18 cellular contexts compared by ENCODE assay signal in the genomic region with DNA sequence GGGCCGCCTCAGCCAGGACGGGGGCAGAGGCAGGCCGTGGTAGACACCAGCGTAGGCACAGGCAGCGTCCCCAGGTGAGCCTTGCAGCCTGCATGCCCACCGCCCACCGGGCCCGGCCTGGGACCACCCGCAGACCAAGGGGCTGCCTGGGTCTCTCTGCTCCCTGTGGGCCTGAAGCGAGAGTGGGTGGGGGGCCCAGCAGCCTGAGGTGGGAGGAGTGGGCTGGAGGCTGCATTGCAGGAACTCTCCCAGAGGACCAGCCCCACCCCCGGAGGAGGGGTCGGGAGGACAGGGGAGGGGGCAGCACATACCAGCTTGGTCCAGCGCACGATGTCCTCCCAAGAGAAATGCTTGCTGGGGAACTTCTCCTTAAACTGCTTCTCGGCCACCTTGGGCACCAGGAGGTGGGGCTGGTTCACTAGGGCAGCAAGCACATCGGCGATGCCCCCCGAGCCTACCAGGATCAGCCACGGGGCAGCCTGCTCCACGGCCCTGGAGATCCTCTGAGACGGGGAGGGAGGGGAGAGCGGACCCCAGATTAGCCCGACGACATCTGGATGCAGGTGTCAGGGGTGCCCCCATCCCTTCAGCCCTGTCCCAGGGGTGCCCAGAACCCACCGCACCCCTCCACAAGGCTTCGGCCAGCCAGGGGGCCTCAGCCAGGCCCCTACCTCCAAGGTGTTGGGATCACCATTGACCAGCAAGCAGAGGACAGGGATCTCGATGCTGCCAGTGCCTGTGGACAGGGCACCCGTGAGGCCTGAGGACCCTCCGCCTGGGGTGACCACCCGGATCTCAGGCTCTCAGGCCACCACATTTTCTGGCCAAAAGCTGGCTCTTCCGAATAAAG. TPM values are rescaled to one million over a fixed set of nuclear protein-coding genes. Genes with fewer than 3 reads are reported as not detected.
DNase-seq lines count a peak whose midpoint lies in the region; ATAC-seq and TF ChIP-seq lines count a peak whose summit lies in the region.
"Had no signal": no experiment of that assay in that cellular context is flagged by ENCODE, and none has a peak within 500 bp of the region (broad histone marks: within the 10 kb centered on the region; RNA-seq: fewer than 3 reads in every experiment).

No MANE protein-coding gene starts in this region.

- ATAC-seq in Right ventricle myocardium superior (ENCODE audit: poor library complexity) = no peak
- no peak for ATAC-seq in right cardiac atrium
- no peak for ATAC-seq in activated T-helper 17 cell treated with anti-CD3 and anti-CD28 coated beads, Interleukin-2, amount 50 U/mL, for 72 hours (replicated peaks)
- ATAC-seq: GM23338, K562 had no signal

- no peak overlapping the region for H3K4me3 Mint-ChIP-seq in activated T-helper 17 cell treated with anti-CD3 and anti-CD28 coated beads, Interleukin-2, amount 50 U/mL, for 72 hours
- H3K4me3 Mint-ChIP-seq: CD4-positive, alpha-beta memory T cell; GM23338; H9 had no signal

- H2BK15ac ChIP-seq in neuronal stem cell (ENCODE audit: low read length) = peak overlapping the region; percentile 100

- H3K27me3 Mint-ChIP-seq in activated T-helper 17 cell treated with anti-CD3 and anti-CD28 coated beads, Interleukin-2, amount 50 U/mL, for 72 hours = no peaks in the 10 kb centered on the region
- H3K27me3 Mint-ChIP-seq: CD4-positive, alpha-beta memory T cell had no signal

- H3K18ac ChIP-seq in neuronal stem cell (ENCODE audit: low read length) = peak overlapping the region; percentile 71

- no peaks in the 10 kb centered on the region for H3K4me1 Mint-ChIP-seq in activated T-helper 17 cell treated with anti-CD3 and anti-CD28 coated beads, Interleukin-2, amount 50 U/mL, for 72 hours
- H3K4me1 Mint-ChIP-seq: H9 had no signal

- no peak overlapping the region for H3K27ac Mint-ChIP-seq in activated T-helper 17 cell treated with anti-CD3 and anti-CD28 coated beads, Interleukin-2, amount 50 U/mL, for 72 hours
- H3K27ac Mint-ChIP-seq: CD4-positive, alpha-beta memory T cell; GM23338; H9 had no signal

- H3K4me1 ChIP-seq in right atrium auricular region = peaks cover 0 to 14% of the 10 kb centered on the region in 2 donors
- H3K4me1 ChIP-seq in BLaER1 treated with 17β-estradiol and CSF1 and Interleukin-3, amounts not matched to agents 10 nM and 100 nM = peaks cover 8 to 49% (median 35%) of the 10 kb centered on the region in 10 experiments; a peak in 17 of 20 replicates
- H3K4me1 ChIP-seq in right cardiac atrium (ENCODE audit: control insufficient read depth, insufficient read depth, low read length) = no peaks in the 10 kb centered on the region
- H3K4me1 ChIP-seq in neuronal stem cell (ENCODE audit: control insufficient read depth in 2 of 2, insufficient read depth in 1 of 2, low read depth in 1 of 2, low read length in 2 of 2) = peaks cover 4 to 10% of the 10 kb centered on the region in 2 donors

- DNase-seq in Right ventricle myocardium superior (peak; percentile 30), right atrium auricular region (ENCODE audit: low spot score) (no peak), right cardiac atrium (peak in 2 of 3 donors; percentile 47 to 60), neuronal stem cell (ENCODE audit: low spot score) (no peak), NCI-H2227 treated with DMSO at 0.1 percent for 48 hours (lab: John Stamatoyannopoulos, UW) (no peak)
- DNase-seq: 8988T; ACHN; CD4-positive, alpha-beta memory T cell; COR-L47; DMS153; DMS79 treated with DMSO at 0.1 percent for 48 hours; EL; H9 had no signal

- intact Hi-C loops in Right ventricle myocardium superior (cut with DNase I) = no loop called here
- intact Hi-C loops in right cardiac atrium (cut with DNase I) = loop anchor here in 1 of 4 donors (2.0 kb wide), 1 partner anchor 113 kb away; no protein-coding TSS in a partner anchor

- H3K27me3 ChIP-seq in right atrium auricular region (no peaks in the 10 kb centered on the region), right cardiac atrium (ENCODE audit: control insufficient read depth, insufficient read depth) (no peaks in the 10 kb centered on the region), neuronal stem cell (ENCODE audit: control insufficient read depth in 3 of 3, insufficient read depth in 3 of 3, low read depth in 1 of 3, low read length in 3 of 3) (no peaks in the 10 kb centered on the region)
- 0 out of 22 replicates have a peak, but pooled peaks cover 0 to 5% (median 0%) of the 10 kb centered on the region in 11 experiments for H3K27me3 ChIP-seq in BLaER1 treated with 17β-estradiol and CSF1 and Interleukin-3, amounts not matched to agents 10 nM and 100 nM

- no peak for TF ChIP-seq CTCF in right atrium auricular region (IDR thresholded peaks at IDR 0.05)

- no peaks in the 10 kb centered on the region for H3K36me3 Mint-ChIP-seq in activated T-helper 17 cell treated with anti-CD3 and anti-CD28 coated beads, Interleukin-2, amount 50 U/mL, for 72 hours (ENCODE audit: low read depth)
- H3K36me3 Mint-ChIP-seq: CD4-positive, alpha-beta memory T cell had no signal

- peaks cover 2% of the 10 kb centered on the region for H3K79me1 ChIP-seq in neuronal stem cell (ENCODE audit: low read depth, low read length)

- peaks cover 0 to 9% (median 0%) of the 10 kb centered on the region in 11 experiments; a peak in 5 of 22 replicates for H4K20me1 ChIP-seq in BLaER1 treated with 17β-estradiol and CSF1 and Interleukin-3, amounts not matched to agents 10 nM and 100 nM

- no peak overlapping the region for H3K27ac ChIP-seq in right atrium auricular region
- no peak overlapping the region for H3K27ac ChIP-seq in BLaER1 treated with 17β-estradiol and CSF1 and Interleukin-3, amounts not matched to agents 10 nM and 100 nM
- no peak overlapping the region for H3K27ac ChIP-seq in right cardiac atrium (ENCODE audit: low read length)
- H3K27ac ChIP-seq in neuronal stem cell (replicated peaks; ENCODE audit: low read length) = no peak overlapping the region
- H3K27ac ChIP-seq: C4-2B had no signal

- H3K4me2 ChIP-seq in BLaER1 treated with 17β-estradiol and CSF1 and Interleukin-3, amounts not matched to agents 10 nM and 100 nM = peak overlapping the region in 7 of 11 experiments; percentile 25 to 54 (median 43); a peak in 12 of 22 replicates
- H3K4me2 ChIP-seq in neuronal stem cell (ENCODE audit: insufficient read depth, low read length, poor library complexity, severe bottlenecking) = no peak overlapping the region
- H3K4me2 ChIP-seq: GM23338 had no signal

- H2BK120ac ChIP-seq in neuronal stem cell (ENCODE audit: low read depth, low read length) = no peak overlapping the region

- H3K4me3 ChIP-seq in right atrium auricular region (no peak overlapping the region), right cardiac atrium (ENCODE audit: low read length) (no peak overlapping the region), neuronal stem cell (ENCODE audit: low read length in 2 of 2) (no peak overlapping the region)
- H3K4me3 ChIP-seq in BLaER1 treated with 17β-estradiol and CSF1 and Interleukin-3, amounts not matched to agents 10 nM and 100 nM = no peak overlapping the region
- H3K4me3 ChIP-seq: GM23338, K562 had no signal

- peak overlapping the region; percentile 53 for H3K4ac ChIP-seq in neuronal stem cell (ENCODE audit: low read length)

- H4K91ac ChIP-seq in neuronal stem cell (ENCODE audit: low read depth, low read length, poor library complexity) = no peak overlapping the region

- 81% methylated on average over 31 of the region's 31 CpGs for WGBS in right cardiac atrium
- no CpG with 5 or more reads among the region's 31 CpGs for WGBS in neuronal stem cell (ENCODE audit: extremely low coverage in 2 of 2, insufficient read length in 2 of 2, insufficient replicate concordance in 1 of 2), 2 donors

- H2AFZ ChIP-seq in neuronal stem cell (ENCODE audit: low read length) = peak overlapping the region; percentile 35
- H2AFZ ChIP-seq: GM23338 had no signal

- H2BK5ac ChIP-seq in neuronal stem cell (ENCODE audit: low read length) = no peak overlapping the region

- H2AK5ac ChIP-seq in neuronal stem cell (ENCODE audit: low read depth, low read length) = peak overlapping the region; percentile 97

- H3K14ac ChIP-seq in neuronal stem cell (ENCODE audit: low read length) = peak overlapping the region; percentile 98

- H3K36me3 ChIP-seq in right atrium auricular region (no peaks in the 10 kb centered on the region), neuronal stem cell (replicated peaks in 1 of 2; ENCODE audit: control insufficient read depth in 2 of 2, insufficient read depth in 2 of 2, low read length in 2 of 2) (no peaks in the 10 kb centered on the region)
- no peaks in the 10 kb centered on the region for H3K36me3 ChIP-seq in BLaER1 treated with 17β-estradiol and CSF1 and Interleukin-3, amounts not matched to agents 10 nM and 100 nM

- 0 out of 22 replicates have a peak overlapping the region, but pooled peaks of 1 of the 11 experiments have one; percentile 1 for H3K9ac ChIP-seq in BLaER1 treated with 17β-estradiol and CSF1 and Interleukin-3, amounts not matched to agents 10 nM and 100 nM
- H3K9ac ChIP-seq in neuronal stem cell (ENCODE audit: low read depth, low read length, poor library complexity) = peak overlapping the region; percentile 44

- H3K23ac ChIP-seq in neuronal stem cell (ENCODE audit: low read depth, low read length, poor library complexity) = peak overlapping the region; percentile 89

- H3K9me3 ChIP-seq in right atrium auricular region (no peaks in the 10 kb centered on the region), right cardiac atrium (ENCODE audit: control insufficient read depth, low read length) (no peaks in the 10 kb centered on the region), neuronal stem cell (replicated peaks in 1 of 2; ENCODE audit: control insufficient read depth in 2 of 2, insufficient read depth in 1 of 2, low read depth in 1 of 2, low read length in 2 of 2) (no peaks in the 10 kb centered on the region)
- no peaks in the 10 kb centered on the region for H3K9me3 ChIP-seq in BLaER1 treated with 17β-estradiol and CSF1 and Interleukin-3, amounts not matched to agents 10 nM and 100 nM (replicated peaks in 1 of 11)

- no peaks in the 10 kb centered on the region for H3K9me3 Mint-ChIP-seq in activated T-helper 17 cell treated with anti-CD3 and anti-CD28 coated beads, Interleukin-2, amount 50 U/mL, for 72 hours
- H3K9me3 Mint-ChIP-seq: CD4-positive, alpha-beta memory T cell; GM23338; H9 had no signal

- H4K8ac ChIP-seq in neuronal stem cell (ENCODE audit: low read depth, low read length) = peak overlapping the region; percentile 43

- H2BK12ac ChIP-seq in neuronal stem cell (ENCODE audit: low read length) = peak overlapping the region; percentile 73

RNA-seq across cellular contexts. Expression of gene TSSC4, which starts 17.5 kb away (rescaled TPM):
- total RNA-seq in Right ventricle myocardium superior (36.2 TPM), right atrium auricular region (10 to 100 TPM; 26.7 to 40.3 TPM), right cardiac atrium (10 to 100 TPM; 30.5 to 50.4 (median 37.1) TPM)
- polyA plus RNA-seq in right cardiac atrium = 31.8 TPM
- polyA plus RNA-seq in neuronal stem cell (2013, experiment 1 of 2) = 50.8 TPM
- 54.1 TPM for polyA plus RNA-seq in neuronal stem cell (2013, experiment 2 of 2)
- 10 to 100 TPM; 19.7 to 58.7 TPM for total RNA-seq in activated T-helper 17 cell treated with anti-CD3 and anti-CD28 coated beads, Interleukin-2, amount 50 U/mL, for 72 hours

RNA-seq across cellular contexts. Expression of gene TRPM5, which starts 26.2 kb away (rescaled TPM):
- total RNA-seq in Right ventricle myocardium superior = not detected
- total RNA-seq in right atrium auricular region = not detected
- total RNA-seq in right cardiac atrium = not detected
- 0.02 TPM for polyA plus RNA-seq in right cardiac atrium
- 0.01 TPM for polyA plus RNA-seq in neuronal stem cell (2013, experiment 1 of 2)
- 0.01 TPM for polyA plus RNA-seq in neuronal stem cell (2013, experiment 2 of 2)
- not detected for total RNA-seq in activated T-helper 17 cell treated with anti-CD3 and anti-CD28 coated beads, Interleukin-2, amount 50 U/mL, for 72 hours
- total RNA-seq: GM23338, K562 had no signal
- polyA plus RNA-seq: CD4-positive, alpha-beta memory T cell; GM23338; K562 had no signal

RNA-seq across cellular contexts. Expression of gene KCNQ1, which starts 26.7 kb away (rescaled TPM):
- total RNA-seq in Right ventricle myocardium superior = 33.4 TPM
- 10 to 100 TPM; 12.7 to 25.1 TPM for total RNA-seq in right atrium auricular region
- 10 to 100 TPM; 36.5 to 46.8 (median 41.0) TPM for total RNA-seq in right cardiac atrium
- polyA plus RNA-seq in right cardiac atrium = 36.4 TPM
- polyA plus RNA-seq in neuronal stem cell (2013, experiment 1 of 2) = 1.2 TPM
- polyA plus RNA-seq in neuronal stem cell (2013, experiment 2 of 2) = 1.1 TPM
- total RNA-seq in activated T-helper 17 cell treated with anti-CD3 and anti-CD28 coated beads, Interleukin-2, amount 50 U/mL, for 72 hours = 1 to 10 TPM; 7.0 to 9.7 TPM
- polyA plus RNA-seq: K562 had no signal

RNA-seq across cellular contexts. Expression of gene CD81, which starts 41.0 kb away (rescaled TPM):
- 457 TPM for total RNA-seq in Right ventricle myocardium superior
- 100 to 1,000 TPM; 433 to 528 TPM for total RNA-seq in right atrium auricular region
- 100 to 1,000 TPM; 677 to 920 (median 748) TPM for total RNA-seq in right cardiac atrium
- 869 TPM for polyA plus RNA-seq in right cardiac atrium
- polyA plus RNA-seq in neuronal stem cell (2013, experiment 1 of 2) = 200 TPM
- polyA plus RNA-seq in neuronal stem cell (2013, experiment 2 of 2) = 195 TPM
- 100 to 1,000 TPM; 147 to 170 TPM for total RNA-seq in activated T-helper 17 cell treated with anti-CD3 and anti-CD28 coated beads, Interleukin-2, amount 50 U/mL, for 72 hours

Comparison
In these comparisons a context has a peak if more than half of its experiments do, and no peak if none do; other contexts are left out.
1. DNase-seq: peak in Right ventricle myocardium superior (single experiment) and right cardiac atrium (2 of 3); none in right atrium auricular region (single experiment), neuronal stem cell (single experiment) and NCI-H2227 treated with DMSO at 0.1 percent for 48 hours (single experiment).